In the genomic region with DNA sequence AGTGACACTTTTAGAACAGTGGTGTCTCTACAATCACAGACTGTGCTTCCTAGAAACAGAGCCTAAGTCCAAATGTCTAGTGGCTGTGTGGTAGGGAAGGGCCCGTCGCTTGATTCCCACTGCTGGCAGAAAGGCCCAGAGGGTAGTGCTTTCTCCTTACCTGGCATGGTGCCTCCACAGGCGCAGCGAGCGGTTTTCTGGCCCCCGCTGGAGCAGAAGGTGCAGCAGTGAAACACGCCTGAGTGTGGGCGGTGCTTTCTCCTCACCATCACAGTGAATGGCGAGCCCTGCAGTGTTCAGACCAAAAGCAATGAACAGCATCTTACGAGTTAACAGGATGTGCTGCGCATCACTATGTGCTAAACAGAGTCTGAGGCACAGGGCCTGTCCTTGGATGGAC, we compare ENCODE assay signal across 19 cellular contexts. TPM values are rescaled to one million over a fixed set of nuclear protein-coding genes. Genes with fewer than 3 reads are reported as not detected.
DNase-seq lines count a peak whose midpoint lies in the region; ATAC-seq, FAIRE-seq and TF ChIP-seq lines count a peak whose summit lies in the region.
"Had no signal": no experiment of that assay in that cellular context is flagged by ENCODE, and none has a peak within 500 bp of the region (broad histone marks: within the 10 kb centered on the region; RNA-seq: fewer than 3 reads in every experiment).

No MANE protein-coding gene starts in this region.

- H3K4me2 ChIP-seq in DND-41 (ENCODE audit: insufficient read depth, low read length): no peak overlapping the region
- no peak overlapping the region for H3K4me2 ChIP-seq in GM12878 (ENCODE audit: control insufficient read depth, insufficient read depth)

- intact Hi-C loops in GM12878 (cut with micrococcal nuclease; ENCODE audit: unreplicated experiment): no loop called here
- intact Hi-C loops in natural killer cell (cut with micrococcal nuclease): no loop called here

- BruUV-seq in GM12878 (replicated peaks; lab: Mats Ljungman, UMichigan): no TSS peak

- no peak for TF ChIP-seq RAD21 in GM12878 (IDR thresholded peaks at IDR 0.05; ENCODE audit: insufficient read depth, low read depth, low read length)

- H3K4me3 ChIP-seq in DND-41 (ENCODE audit: low read depth in 1 of 2, low read length in 2 of 2): no peak overlapping the region
- no peak overlapping the region for H3K4me3 ChIP-seq in GM12878
- H3K4me3 ChIP-seq: SK-N-MC had no signal

- no peak for TF ChIP-seq EP300 in GM12878 (IDR thresholded peaks at IDR 0.05; ENCODE audit: borderline replicate concordance in 1 of 2, control insufficient read depth in 1 of 2, low read depth in 2 of 2, low read length in 2 of 2)

- TF ChIP-seq POLR2A in GM12878 (IDR thresholded peaks at IDR 0.05; ENCODE audit: low read depth, low read length): peak; percentile 39

- H3K9me3 Mint-ChIP-seq in neural crest cell (no peaks in the 10 kb centered on the region), natural killer cell (no peaks in the 10 kb centered on the region)
- no peaks in the 10 kb centered on the region for H3K9me3 Mint-ChIP-seq in stimulated activated memory B cell treated with anti-CD40 and anti-IgM and Interleukin-4, amounts not matched to agents 10 μg/mL and 1 μg/mL and 100 μg/mL, for 72 hours
- H3K9me3 Mint-ChIP-seq: CD4-positive, CD25-positive, alpha-beta regulatory T cell; HFFc6; IgD-negative memory B cell had no signal

- H3K36me3 ChIP-seq in DND-41 (ENCODE audit: insufficient read depth, low read length) (no peaks in the 10 kb centered on the region), GM12878 (ENCODE audit: control insufficient read depth in 2 of 2, insufficient read depth in 2 of 2, low read length in 1 of 2) (no peaks in the 10 kb centered on the region)

- H4K20me1 ChIP-seq in DND-41 (ENCODE audit: insufficient read depth, low read length): no peaks in the 10 kb centered on the region
- H4K20me1 ChIP-seq in GM12878 (ENCODE audit: control insufficient read depth, insufficient read depth): no peaks in the 10 kb centered on the region

- H3K4me3 Mint-ChIP-seq in neural crest cell: no peak overlapping the region
- H3K4me3 Mint-ChIP-seq in natural killer cell: no peak overlapping the region
- no peak overlapping the region for H3K4me3 Mint-ChIP-seq in stimulated activated memory B cell treated with anti-CD40 and anti-IgM and Interleukin-4, amounts not matched to agents 10 μg/mL and 1 μg/mL and 100 μg/mL, for 72 hours
- H3K4me3 Mint-ChIP-seq: CD4-positive, CD25-positive, alpha-beta regulatory T cell; HFFc6; IgD-negative memory B cell had no signal

- H3K27ac ChIP-seq in DND-41 (ENCODE audit: low read length) (no peak overlapping the region), GM12878 (ENCODE audit: control insufficient read depth, insufficient read depth) (no peak overlapping the region), foreskin keratinocyte (no peak overlapping the region)
- H3K27ac ChIP-seq: SK-N-MC had no signal

- in situ Hi-C loops in GM12878 (cut with MboI): no loop called here
- in situ Hi-C loops in GM13976 (cut with MboI; ENCODE audit: low sequenced_read_pairs, unreplicated experiment): loop anchor here (10.0 kb wide), 1 partner anchor 58 kb away; no protein-coding TSS in a partner anchor

- H3K9me3 ChIP-seq in DND-41 (ENCODE audit: insufficient read depth, low read length, severe bottlenecking) (no peaks in the 10 kb centered on the region), GM12878 (replicated peaks; ENCODE audit: control insufficient read depth, insufficient read depth, low read length) (no peaks in the 10 kb centered on the region)
- H3K9me3 ChIP-seq: Caco-2 had no signal

- RAD21 ChIA-PET in GM12878 (lab: Charles Lee; ENCODE audit: unreplicated experiment): no interaction called here

- H3K9ac ChIP-seq in DND-41 (ENCODE audit: low read depth, low read length): no peak overlapping the region
- no peak overlapping the region for H3K9ac ChIP-seq in GM12878 (ENCODE audit: control insufficient read depth, insufficient read depth, low read length)

- H3K27ac Mint-ChIP-seq in neural crest cell (ENCODE audit: unreplicated experiment) (peak overlapping the region; percentile 60), natural killer cell (no peak overlapping the region)
- no peak overlapping the region for H3K27ac Mint-ChIP-seq in stimulated activated memory B cell treated with anti-CD40 and anti-IgM and Interleukin-4, amounts not matched to agents 10 μg/mL and 1 μg/mL and 100 μg/mL, for 72 hours
- H3K27ac Mint-ChIP-seq: CD4-positive, CD25-positive, alpha-beta regulatory T cell; HFFc6; IgD-negative memory B cell had no signal

- TF ChIP-seq CTCF in DND-41 (IDR thresholded peaks at IDR 0.05; ENCODE audit: borderline replicate concordance, extremely low read depth, low read length, poor library complexity, severe bottlenecking): no peak
- no peak for TF ChIP-seq CTCF in GM12878 (IDR thresholded peaks at IDR 0.05 in 2 of 3, conservative IDR thresholded peaks at IDR 0.05 in 1 of 3; ENCODE audit: control insufficient read depth in 2 of 3, extremely low read depth in 1 of 3, insufficient read depth in 1 of 3, low read depth in 3 of 3, low read length in 3 of 3)
- no peak for TF ChIP-seq CTCF in neural crest cell (conservative IDR thresholded peaks at IDR 0.05)
- TF ChIP-seq CTCF in foreskin keratinocyte (conservative IDR thresholded peaks at IDR 0.05): no peak
- TF ChIP-seq CTCF in natural killer cell (IDR thresholded peaks at IDR 0.05): no peak
- TF ChIP-seq CTCF in GM13976 (IDR thresholded peaks at IDR 0.05; ENCODE audit: borderline replicate concordance, control extremely low read depth, extremely low read depth, insufficient read depth, missing control alignments): no peak

- WGBS in GM12878 (ENCODE audit: insufficient coverage, insufficient replicate concordance, low lambda C conversion rate, missing lambda C conversion rate): over 99% methylated on average over 11 of the region's 11 CpGs

- CTCF ChIA-PET in GM12878 (lab: Yijun Ruan, JAX): interaction anchor here (0.9 to 1.2 kb wide), 2 partner anchors 9 to 44 kb away, joined by 3 to 4 read pairs; no protein-coding TSS in a partner anchor

- no peak for FAIRE-seq in GM12878 (lab: Jason Lieb, UNC)
- FAIRE-seq: RCC 7860 had no signal

- H3K4me1 ChIP-seq in DND-41 (ENCODE audit: insufficient read depth, low read length) (no peaks in the 10 kb centered on the region), GM12878 (ENCODE audit: control insufficient read depth, insufficient read depth, low read length) (no peaks in the 10 kb centered on the region), foreskin keratinocyte (peaks cover 9% of the 10 kb centered on the region)
- H3K4me1 ChIP-seq: Caco-2 had no signal

- peaks cover 28% of the 10 kb centered on the region for H3K36me3 Mint-ChIP-seq in neural crest cell (ENCODE audit: low read depth)
- no peaks in the 10 kb centered on the region for H3K36me3 Mint-ChIP-seq in natural killer cell
- peaks cover 3% of the 10 kb centered on the region for H3K36me3 Mint-ChIP-seq in stimulated activated memory B cell treated with anti-CD40 and anti-IgM and Interleukin-4, amounts not matched to agents 10 μg/mL and 1 μg/mL and 100 μg/mL, for 72 hours
- H3K36me3 Mint-ChIP-seq: CD4-positive, CD25-positive, alpha-beta regulatory T cell; IgD-negative memory B cell had no signal

- no peaks in the 10 kb centered on the region for H3K27me3 ChIP-seq in DND-41 (ENCODE audit: insufficient read depth, low read length, poor library complexity)
- no peaks in the 10 kb centered on the region for H3K27me3 ChIP-seq in GM12878 (replicated peaks in 1 of 2; ENCODE audit: control insufficient read depth in 2 of 2, insufficient read depth in 2 of 2, low read length in 1 of 2)
- no peaks in the 10 kb centered on the region for H3K27me3 ChIP-seq in foreskin keratinocyte

- SMC1A ChIA-PET in GM12878 (lab: Charles Lee; ENCODE audit: uncharacterized antibody, unreplicated experiment): interaction anchor here (1.4 to 1.5 kb wide), 2 partner anchors 16 to 46 kb away, joined by 4 to 6 read pairs; no protein-coding TSS in a partner anchor

- H3K4me1 Mint-ChIP-seq in neural crest cell: peaks cover 17% of the 10 kb centered on the region
- H3K4me1 Mint-ChIP-seq in natural killer cell: no peaks in the 10 kb centered on the region
- H3K4me1 Mint-ChIP-seq in stimulated activated memory B cell treated with anti-CD40 and anti-IgM and Interleukin-4, amounts not matched to agents 10 μg/mL and 1 μg/mL and 100 μg/mL, for 72 hours: no peaks in the 10 kb centered on the region

- H3K27me3 Mint-ChIP-seq in neural crest cell (ENCODE audit: low read depth): no peaks in the 10 kb centered on the region
- no peaks in the 10 kb centered on the region for H3K27me3 Mint-ChIP-seq in natural killer cell (ENCODE audit: low read depth in 2 of 2)
- no peaks in the 10 kb centered on the region for H3K27me3 Mint-ChIP-seq in stimulated activated memory B cell treated with anti-CD40 and anti-IgM and Interleukin-4, amounts not matched to agents 10 μg/mL and 1 μg/mL and 100 μg/mL, for 72 hours
- H3K27me3 Mint-ChIP-seq: CD4-positive, CD25-positive, alpha-beta regulatory T cell; IgD-negative memory B cell had no signal

- H3K79me2 ChIP-seq in DND-41 (ENCODE audit: insufficient read depth, low read length) (no peaks in the 10 kb centered on the region), GM12878 (ENCODE audit: control insufficient read depth, insufficient read depth, low read length) (no peaks in the 10 kb centered on the region)

- no peak overlapping the region for H2AFZ ChIP-seq in DND-41 (ENCODE audit: low read depth, low read length)
- no peak overlapping the region for H2AFZ ChIP-seq in GM12878 (ENCODE audit: control insufficient read depth, low read depth, low read length)

- no peak for DNase-seq in DND-41
- DNase-seq in NCI-H1694 (lab: John Stamatoyannopoulos, UW): peak; percentile 78
- DNase-seq in GM12878 (ENCODE audit: low read depth, low spot score): no peak
- no peak for DNase-seq in neural crest cell (ENCODE audit: low read depth, low spot score)
- no peak for DNase-seq in foreskin keratinocyte
- DNase-seq in natural killer cell: no peak
- no peak for DNase-seq in GM13976 (ENCODE audit: low spot score)
- DNase-seq: ACHN; AML-193; Caco-2; CD4-positive, CD25-positive, alpha-beta regulatory T cell; DMS53; HFFc6; NCI-H526 treated with DMSO at 0.1 percent for 48 hours; Right ventricle myocardium superior had no signal

- 0 out of 3 replicates have a peak, but pooled peaks have one; percentile 13 for ATAC-seq in DND-41 (ENCODE audit: insufficient read depth, low read depth)
- ATAC-seq in GM12878: no peak
- ATAC-seq in foreskin keratinocyte: no peak
- ATAC-seq in natural killer cell: no peak
- no peak for ATAC-seq in stimulated activated memory B cell treated with anti-CD40 and anti-IgM and Interleukin-4, amounts not matched to agents 10 μg/mL and 1 μg/mL and 100 μg/mL, for 72 hours

- POLR2A ChIA-PET in GM12878 (lab: Charles Lee): interaction anchor here (0.6 kb wide), 1 partner anchor 15 kb away, joined by 3 read pairs; no protein-coding TSS in a partner anchor

RNA-seq across cellular contexts. Expression of a gene that starts 8.3 kb away (rescaled TPM):
- 0.47 and 0.58 TPM in 2 replicates for total RNA-seq in GM12878 (2013; cell fraction: nucleolus; rRNA removed)
- total RNA-seq in GM12878 (2014; rRNA removed): 0.40 and 0.54 TPM in 2 replicates
- 0.23 and 0.31 TPM in 2 replicates for total RNA-seq in GM12878 (2014; rRNA removed; fragmentation: Illumina TruSeq; extraction: Trizol)
- total RNA-seq in GM12878 (2021): 0.44 and 0.48 TPM in 2 replicates
- 0.92 TPM for polyA plus RNA-seq in GM12878 (2011; ENCODE audit: low read depth)
- polyA plus RNA-seq in GM12878 (2011; rRNA removed): 0.30 and 0.48 TPM in 2 replicates
- polyA plus RNA-seq in GM12878 (2011; cell fraction: cytosol; rRNA removed): 0.54 and 0.64 TPM in 2 replicates
- 0.78 and 1.1 TPM in 2 replicates for polyA plus RNA-seq in GM12878 (2011; cell fraction: nucleus; rRNA removed)
- 0.87 and 0.88 TPM in 2 replicates for polyA plus RNA-seq in GM12878 (2012)
- polyA plus RNA-seq in GM12878 (2014; fragmentation: Illumina TruSeq; extraction: Trizol): 0.54 and 0.56 TPM in 2 replicates
- polyA plus RNA-seq in GM12878 (2014; fragmentation: Nextera tagmentation; extraction: Ambion mirVana): under 1 TPM; 0.42 TPM
- polyA plus RNA-seq in GM12878 (2014; rRNA removed): 0.43 and 0.56 TPM in 2 replicates
- polyA plus RNA-seq in GM12878 (2016; fragmentation: Nextera tagmentation; extraction: Ambion mirVana): under 1 TPM; 0.60 to 0.86 TPM
- 0.15 TPM in 2 replicates for polyA minus RNA-seq in GM12878 (2011; rRNA and poly(A)+ RNA removed)
- polyA minus RNA-seq in GM12878 (2011; cell fraction: cytosol; rRNA and poly(A)+ RNA removed): not detected in 2 replicates
- 0.12 and 0.57 TPM in 2 replicates for polyA minus RNA-seq in GM12878 (2011; cell fraction: nucleus; rRNA and poly(A)+ RNA removed)
- 13.3 and 16.6 TPM in 2 replicates for total RNA-seq in neural crest cell
- 2.3 and 2.9 TPM in 2 replicates for total RNA-seq in foreskin keratinocyte
- 1.7 TPM in 2 replicates for polyA plus RNA-seq in foreskin keratinocyte
- total RNA-seq in natural killer cell: 1 to 10 TPM in 1 of 3 donors, under 1 TPM in 2; 0.33 to 1.2 (median 0.77) TPM

RNA-seq across cellular contexts. Expression of a gene that starts 53.1 kb away (rescaled TPM):
- 655 and 686 TPM in 2 replicates for total RNA-seq in GM12878 (2013; cell fraction: nucleolus; rRNA removed)
- total RNA-seq in GM12878 (2014; rRNA removed) (82.1 and 96.0 TPM in 2 replicates), GM12878 (2014; rRNA removed; fragmentation: Illumina TruSeq; extraction: Trizol) (74.3 and 75.4 TPM in 2 replicates), GM12878 (2021) (114 and 121 TPM in 2 replicates), neural crest cell (66.7 and 69.8 TPM in 2 replicates), foreskin keratinocyte (36.4 and 46.3 TPM in 2 replicates), natural killer cell (10 to 100 TPM; 17.9 to 24.7 (median 23.9) TPM)
- polyA plus RNA-seq in GM12878 (2011; ENCODE audit: low read depth): 12.0 TPM
- polyA plus RNA-seq in GM12878 (2011; rRNA removed) (132 and 134 TPM in 2 replicates), GM12878 (2014; fragmentation: Illumina TruSeq; extraction: Trizol) (63.8 and 94.6 TPM in 2 replicates), GM12878 (2014; fragmentation: Nextera tagmentation; extraction: Ambion mirVana) (10 to 100 TPM; 17.7 to 20.8 TPM), GM12878 (2014; rRNA removed) (63.9 and 66.4 TPM in 2 replicates), GM12878 (2016; fragmentation: Nextera tagmentation; extraction: Ambion mirVana) (100 to 1,000 TPM; 110 to 125 TPM), foreskin keratinocyte (10.4 and 15.0 TPM in 2 replicates)
- polyA plus RNA-seq in GM12878 (2011; cell fraction: cytosol; rRNA removed): 98.6 and 111 TPM in 2 replicates
- 189 and 202 TPM in 2 replicates for polyA plus RNA-seq in GM12878 (2011; cell fraction: nucleus; rRNA removed)
- 22.7 and 35.5 TPM in 2 replicates for polyA plus RNA-seq in GM12878 (2012)
- polyA minus RNA-seq in GM12878 (2011; rRNA and poly(A)+ RNA removed): 79.6 and 137 TPM in 2 replicates
- polyA minus RNA-seq in GM12878 (2011; cell fraction: cytosol; rRNA and poly(A)+ RNA removed): 44.4 and 49.2 TPM in 2 replicates
- polyA minus RNA-seq in GM12878 (2011; cell fraction: nucleus; rRNA and poly(A)+ RNA removed): 111 and 144 TPM in 2 replicates
